Comparison of ENCODE assay signal across 14 cellular contexts in genomic region chr10:44046605-44047004, GRCh38.
A peak's percentile ranks its signal among the peaks of the same experiment; 100 is the strongest.
DNase-seq lines count a peak whose midpoint lies in the region; ATAC-seq and TF ChIP-seq lines count a peak whose summit lies in the region.
"Had no signal": no experiment of that assay in that cellular context is flagged by ENCODE, and none has a peak within 500 bp of the region (broad histone marks: within the 10 kb centered on the region; RNA-seq: fewer than 3 reads in every experiment).

No MANE protein-coding gene starts in this region.

- H2BK5ac ChIP-seq in mesendoderm (ENCODE audit: low read length) = no peak overlapping the region

- H2BK120ac ChIP-seq in mesendoderm (ENCODE audit: low read depth, low read length) = no peak overlapping the region

- no peaks in the 10 kb centered on the region for H3K4me1 ChIP-seq in PC-3 (ENCODE audit: insufficient read depth, low read length)
- no peaks in the 10 kb centered on the region for H3K4me1 ChIP-seq in mesendoderm (ENCODE audit: control insufficient read depth, low read depth, low read length)
- H3K4me1 ChIP-seq: SJCRH30 had no signal

- H3K9me2 ChIP-seq in PC-3 (replicated peaks; ENCODE audit: low read length) = no peaks in the 10 kb centered on the region

- H4K5ac ChIP-seq in mesendoderm (ENCODE audit: low read length) = no peak overlapping the region

- H2AFZ ChIP-seq in PC-3 (ENCODE audit: low read length) = no peak overlapping the region

- no peak overlapping the region for H3K4me2 ChIP-seq in PC-3 (ENCODE audit: low read length)
- no peak overlapping the region for H3K4me2 ChIP-seq in mesendoderm (ENCODE audit: low read length)

- TF ChIP-seq CTCF in PC-3 (conservative IDR thresholded peaks at IDR 0.05; ENCODE audit: low read depth, low read length) = no peak
- peak; percentile 21 for TF ChIP-seq CTCF in type B pancreatic cell (conservative IDR thresholded peaks at IDR 0.05)

- no peak overlapping the region for H3K27ac ChIP-seq in PC-3 (ENCODE audit: low read length)
- H3K27ac ChIP-seq in mesendoderm (ENCODE audit: low read depth, low read length) = no peak overlapping the region
- H3K27ac ChIP-seq: SJCRH30 had no signal

- no peak overlapping the region for H3K4ac ChIP-seq in mesendoderm (ENCODE audit: low read depth, low read length)

- ATAC-seq in PC-3 = no peak; the same call in 1 of the 2 replicates
- ATAC-seq in HG02571 (IDR thresholded peaks at IDR 0.05; ENCODE audit: unreplicated experiment) = no peak
- ATAC-seq in HG02981 (IDR thresholded peaks at IDR 0.05; ENCODE audit: unreplicated experiment) = no peak
- ATAC-seq: activated CD4-positive, alpha-beta T cell treated with anti-CD3 and anti-CD28 coated beads for 36 hours had no signal

- H3K9ac ChIP-seq in PC-3 (ENCODE audit: low read length) = no peak overlapping the region
- no peak overlapping the region for H3K9ac ChIP-seq in mesendoderm (ENCODE audit: low read length)

- no peaks in the 10 kb centered on the region for H3K9me3 Mint-ChIP-seq in type B pancreatic cell
- H3K9me3 Mint-ChIP-seq: activated T-helper 2 cell treated with anti-CD3 and anti-CD28 coated beads, Interferon-gamma antibody, Interleukin-2, Interleukin-4, amounts not matched to agents 10 μg/mL and 5 μg/mL and 100 μg/mL, durations not matched to agents 14 hours and 24 hours and 36 hours had no signal

- no peaks in the 10 kb centered on the region for H3K79me1 ChIP-seq in mesendoderm (ENCODE audit: low read length)

- no peak overlapping the region for H3K23ac ChIP-seq in mesendoderm (ENCODE audit: low read length)

- H3K79me2 ChIP-seq in PC-3 (ENCODE audit: low read length) (no peaks in the 10 kb centered on the region), mesendoderm (ENCODE audit: control insufficient read depth, insufficient read depth, low read length) (no peaks in the 10 kb centered on the region)

- no peak overlapping the region for H3K56ac ChIP-seq in mesendoderm (ENCODE audit: low read length)

- H3K4me1 Mint-ChIP-seq in type B pancreatic cell (ENCODE audit: unreplicated experiment) = peaks cover 54% of the 10 kb centered on the region
- H3K4me1 Mint-ChIP-seq: activated CD4-positive, alpha-beta T cell treated with anti-CD3 and anti-CD28 coated beads for 36 hours had no signal

- no peak overlapping the region for H2BK15ac ChIP-seq in mesendoderm (replicated peaks; ENCODE audit: low read depth)

- H4K8ac ChIP-seq in mesendoderm (ENCODE audit: low read depth, low read length) = no peak overlapping the region

- no peak overlapping the region for H3K18ac ChIP-seq in mesendoderm (ENCODE audit: low read length)

- no peaks in the 10 kb centered on the region for H4K20me1 ChIP-seq in PC-3 (ENCODE audit: low read length)

- no CpG with 5 or more reads among the region's 5 CpGs for whole genome bisulfite sequencing in mesendoderm (ENCODE audit: extremely low coverage, insufficient coverage, low lambda C conversion rate)

- BruUV-seq in PC-3 (replicated peaks; lab: Mats Ljungman, UMichigan) = no TSS peak

- POLR2A ChIA-PET in PC-3 (lab: Charles Lee; ENCODE audit: unreplicated experiment) = no interaction called here

- H3K4me3 Mint-ChIP-seq in type B pancreatic cell = peak overlapping the region; percentile 10
- H3K4me3 Mint-ChIP-seq: activated CD4-positive, alpha-beta T cell treated with anti-CD3 and anti-CD28 coated beads for 36 hours had no signal

- intact Hi-C loops in PC-3 (cut with micrococcal nuclease) = no loop called here

- peaks cover 41% of the 10 kb centered on the region for H3K27me3 Mint-ChIP-seq in type B pancreatic cell

- H3F3A ChIP-seq in PC-3 (ENCODE audit: low read length, unreplicated experiment) = no peaks in the 10 kb centered on the region

- H3K36me3 Mint-ChIP-seq in type B pancreatic cell = no peaks in the 10 kb centered on the region

- no peak overlapping the region for H3K4me3 ChIP-seq in PC-3 (ENCODE audit: low read length)
- no peak overlapping the region for H3K4me3 ChIP-seq in mesendoderm (ENCODE audit: low read length)
- H3K4me3 ChIP-seq: SJCRH30 had no signal

- H3K9me3 ChIP-seq in PC-3 (ENCODE audit: low read length) = no peaks in the 10 kb centered on the region
- H3K9me3 ChIP-seq: SJCRH30 had no signal

- CTCF ChIA-PET in PC-3 (lab: Charles Lee) = no interaction called here

- H3K27ac Mint-ChIP-seq in type B pancreatic cell = peak overlapping the region; percentile 5
- H3K27ac Mint-ChIP-seq: activated CD4-positive, alpha-beta T cell treated with anti-CD3 and anti-CD28 coated beads for 36 hours; activated T-helper 2 cell treated with anti-CD3 and anti-CD28 coated beads, Interferon-gamma antibody, Interleukin-2, Interleukin-4, amounts not matched to agents 10 μg/mL and 5 μg/mL and 100 μg/mL, durations not matched to agents 14 hours and 24 hours and 36 hours had no signal

- H3K27me3 ChIP-seq in PC-3 (ENCODE audit: low read length) (peaks cover 52% of the 10 kb centered on the region), mesendoderm (ENCODE audit: insufficient read depth, low read length, poor library complexity) (no peaks in the 10 kb centered on the region)
- H3K27me3 ChIP-seq: SJCRH30 had no signal

- H3K36me3 ChIP-seq in PC-3 (ENCODE audit: low read depth, low read length) (no peaks in the 10 kb centered on the region), mesendoderm (ENCODE audit: control insufficient read depth, insufficient read depth, low read length) (no peaks in the 10 kb centered on the region)
- H3K36me3 ChIP-seq: SJCRH30 had no signal

- DNase-seq in PC-3 (peak; percentile 31), epidermal melanocyte (ENCODE audit: insufficient read length, low spot score) (peak; percentile 60), mesendoderm (peak; percentile 46), type B pancreatic cell (ENCODE audit: extremely low spot score, unreplicated experiment) (no peak), NOMO-1 treated with DMSO at 0.1 percent for 48 hours (lab: John Stamatoyannopoulos, UW; ENCODE audit: unreplicated experiment) (no peak)
- DNase-seq in activated CD4-positive, CD25-positive, alpha-beta regulatory T cell treated with anti-CD3 and anti-CD28 coated beads, Interleukin-2, amount 50 U/mL, for 72 hours = no peak
- DNase-seq: activated CD4-positive, alpha-beta T cell treated with anti-CD3 and anti-CD28 coated beads for 36 hours; cerebellar nuclear complex; MM.1S; NCI-H69; SJCRH30 had no signal

- H2AK5ac ChIP-seq in mesendoderm (ENCODE audit: low read length) = no peak overlapping the region

Comparison
In these comparisons a context has a peak if more than half of its experiments do, and no peak if none do; other contexts are left out.
1. DNase-seq: peak in PC-3 (single experiment), epidermal melanocyte (single experiment) and mesendoderm (single experiment); none in type B pancreatic cell (single experiment), NOMO-1 treated with DMSO at 0.1 percent for 48 hours (single experiment) and activated CD4-positive, CD25-positive, alpha-beta regulatory T cell treated with anti-CD3 and anti-CD28 coated beads, Interleukin-2, amount 50 U/mL, for 72 hours (single experiment).